Comparison of ENCODE assay signal across 1 cellular context in genomic region chr7:6460990-6461584, GRCh38.
TF ChIP-seq lines count a peak whose summit lies in the region.

No MANE protein-coding gene starts in this region.

TF ChIP-seq in HepG2, 621 proteins besides CTCF, POLR2A, EP300 and RAD21:
- TF ChIP-seq ZMAT3 (CRISPR knock-in tag; conservative IDR thresholded peaks at IDR 0.05): no peak
- 0 out of 2 replicates have a peak, but pooled peaks have one; percentile 26 for TF ChIP-seq POLR2G (IDR thresholded peaks at IDR 0.05; ENCODE audit: low read depth, low read length)
- TF ChIP-seq ZNF687 (CRISPR knock-in tag; IDR thresholded peaks at IDR 0.05): 0 out of 2 replicates have a peak, but pooled peaks have one; percentile 9
- 0 out of 2 replicates have a peak, but pooled peaks have one; percentile 17 for TF ChIP-seq ZSCAN21 (CRISPR knock-in tag; IDR thresholded peaks at IDR 0.05; ENCODE audit: borderline replicate concordance)
- peak; percentile 91 for TF ChIP-seq RBM22 (optimal IDR thresholded peaks at IDR 0.05; ENCODE audit: low read length)
- peak; percentile 44; the same call in 1 of the 2 replicates for TF ChIP-seq PAF1 (CRISPR knock-in tag; IDR thresholded peaks at IDR 0.05)
- TF ChIP-seq ATF7-NPFF (CRISPR knock-in tag; IDR thresholded peaks at IDR 0.05; ENCODE audit: low read depth): no peak
- no peak for TF ChIP-seq TBL1XR1 (IDR thresholded peaks at IDR 0.05; ENCODE audit: borderline replicate concordance, low read length, partially characterized antibody)
- TF ChIP-seq AGO2 (optimal IDR thresholded peaks at IDR 0.05; ENCODE audit: low read depth, low read length): peak; percentile 50
- no peak for TF ChIP-seq SP1 (IDR thresholded peaks at IDR 0.05)
- no peak for TF ChIP-seq SP1 (CRISPR knock-in tag; IDR thresholded peaks at IDR 0.05)
TF ChIP-seq in HepG2: peak in this region for 6.
